10 cellular contexts compared by ENCODE assay signal in the genomic region with DNA sequence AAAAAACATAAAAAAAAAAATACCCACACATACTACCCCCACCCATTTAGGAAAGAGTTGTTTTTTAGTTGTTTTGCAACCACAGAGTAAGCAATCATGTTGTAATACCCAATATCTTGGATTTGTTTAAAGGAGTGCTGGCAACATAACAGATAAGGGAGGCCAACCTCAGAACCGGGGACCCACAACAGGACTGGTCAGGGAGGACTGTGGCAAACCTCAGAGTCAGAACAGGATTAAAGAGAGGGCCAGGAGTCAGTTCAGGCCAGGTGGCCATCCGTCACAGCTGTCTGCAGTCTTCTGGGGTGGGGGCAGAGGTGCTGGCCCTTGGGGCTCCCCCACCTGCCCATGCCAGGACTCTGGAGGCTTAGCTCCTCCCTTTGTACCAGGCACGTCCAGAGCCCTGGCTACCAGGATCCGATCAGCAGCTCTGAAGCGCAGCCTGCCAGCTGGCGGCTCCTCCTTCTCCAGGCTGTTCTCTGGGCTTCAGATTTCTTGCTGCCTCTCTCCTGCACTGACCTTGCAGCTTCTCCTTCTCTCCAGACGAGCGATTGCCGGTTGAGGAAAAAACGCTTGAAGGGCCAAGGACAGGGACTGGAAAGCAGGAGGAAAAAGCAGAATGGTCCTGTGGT. TPM values are rescaled to one million over a fixed set of nuclear protein-coding genes. Genes with fewer than 3 reads are reported as not detected.
DNase-seq lines count a peak whose midpoint lies in the region; ATAC-seq and TF ChIP-seq lines count a peak whose summit lies in the region.
"Had no signal": no experiment of that assay in that cellular context is flagged by ENCODE, and none has a peak within 500 bp of the region (broad histone marks: within the 10 kb centered on the region; RNA-seq: fewer than 3 reads in every experiment).

No MANE protein-coding gene starts in this region.

- no peak for TF ChIP-seq POLR2A in lower leg skin (IDR thresholded peaks at IDR 0.05)
- TF ChIP-seq POLR2A in erythroblast (IDR thresholded peaks at IDR 0.05; ENCODE audit: low read length): no peak

- H3K9me3 ChIP-seq in smooth muscle cell (replicated peaks; ENCODE audit: low read depth): no peaks in the 10 kb centered on the region

- H3K27ac ChIP-seq in smooth muscle cell (ENCODE audit: low read depth): no peak overlapping the region

- no peak overlapping the region for H3K4me3 Mint-ChIP-seq in dendritic cell treated with granulocyte-macrophage colony-stimulating factor and Interleukin-4, amounts not matched to agents 40 ng/mL and 50 ng/mL, for 4 days

- no peaks in the 10 kb centered on the region for H3K36me3 ChIP-seq in smooth muscle cell (ENCODE audit: low read depth)

- H3K4me1 Mint-ChIP-seq in dendritic cell treated with granulocyte-macrophage colony-stimulating factor and Interleukin-4, amounts not matched to agents 40 ng/mL and 50 ng/mL, for 4 days (ENCODE audit: low read depth): peaks cover 74% of the 10 kb centered on the region

- ATAC-seq in HG03571 (IDR thresholded peaks at IDR 0.05; ENCODE audit: unreplicated experiment) (no peak), GM21381 (IDR thresholded peaks at IDR 0.05; ENCODE audit: unreplicated experiment) (no peak)

- peaks cover 2% of the 10 kb centered on the region for H3K79me2 ChIP-seq in smooth muscle cell (ENCODE audit: low read depth)

- 20 to 44% methylated on average over 10 of the region's 10 CpGs for WGBS in lower leg skin, 2 donors
- 44% methylated on average over 10 of the region's 10 CpGs for WGBS in smooth muscle cell (ENCODE audit: low lambda C conversion rate)

- no peaks in the 10 kb centered on the region for H3K9me3 Mint-ChIP-seq in dendritic cell treated with granulocyte-macrophage colony-stimulating factor and Interleukin-4, amounts not matched to agents 40 ng/mL and 50 ng/mL, for 4 days

- H4K20me1 ChIP-seq in smooth muscle cell (ENCODE audit: low read depth): peaks cover 28% of the 10 kb centered on the region

- intact Hi-C loops in dendritic cell treated with granulocyte-macrophage colony-stimulating factor and Interleukin-4, amounts not matched to agents 40 ng/mL and 50 ng/mL, for 4 days (cut with micrococcal nuclease): no loop called here
- intact Hi-C loops in lower leg skin (cut with DNase I; ENCODE audit: low total_unique reads): loop anchor here (5.0 kb wide), 1 partner anchor 1465 kb away; no protein-coding TSS in a partner anchor

- no peak overlapping the region for H3K9ac ChIP-seq in smooth muscle cell (ENCODE audit: low read depth)

- peak overlapping the region; percentile 55 for H3K4me2 ChIP-seq in smooth muscle cell

- DNase-seq in HuH-7.5 (ENCODE audit: low spot score) (peak; percentile 73), lower leg skin (ENCODE audit: low spot score in 2 of 2) (peak; percentile 85 to 95), smooth muscle cell (lab: John Stamatoyannopoulos, UW; ENCODE audit: unreplicated experiment) (no peak), erythroblast (lab: John Stamatoyannopoulos, UW) (no peak), T-helper 2 cell (no peak)
- DNase-seq: activated T-cell treated with anti-CD3 and anti-CD28 coated beads, Interleukin-2, amount 50 U/mL, for 48 hours; HCEC 1CT had no signal

- H3K27me3 ChIP-seq in smooth muscle cell (ENCODE audit: low read depth): no peaks in the 10 kb centered on the region

- H3K36me3 Mint-ChIP-seq in dendritic cell treated with granulocyte-macrophage colony-stimulating factor and Interleukin-4, amounts not matched to agents 40 ng/mL and 50 ng/mL, for 4 days (ENCODE audit: low read depth): peaks cover 45% of the 10 kb centered on the region

- H3K4me1 ChIP-seq in smooth muscle cell (ENCODE audit: low read depth): peaks cover 5% of the 10 kb centered on the region

- no peak overlapping the region for H2AFZ ChIP-seq in smooth muscle cell (ENCODE audit: low read depth)

- TF ChIP-seq CTCF in lower leg skin (IDR thresholded peaks at IDR 0.05) (no peak), smooth muscle cell (IDR thresholded peaks at IDR 0.05; ENCODE audit: borderline replicate concordance, insufficient read depth, poor library complexity, severe bottlenecking) (no peak)

- H3K4me3 ChIP-seq in lower leg skin (ENCODE audit: low read depth, poor library complexity, severe bottlenecking) (no peak overlapping the region), smooth muscle cell (no peak overlapping the region)

- H3F3A ChIP-seq in smooth muscle cell (ENCODE audit: low read depth): peaks cover 8% of the 10 kb centered on the region

- peak overlapping the region; percentile 1 for H3K27ac Mint-ChIP-seq in dendritic cell treated with granulocyte-macrophage colony-stimulating factor and Interleukin-4, amounts not matched to agents 40 ng/mL and 50 ng/mL, for 4 days

- H3K27me3 Mint-ChIP-seq in dendritic cell treated with granulocyte-macrophage colony-stimulating factor and Interleukin-4, amounts not matched to agents 40 ng/mL and 50 ng/mL, for 4 days: no peaks in the 10 kb centered on the region

RNA-seq across cellular contexts. Expression of a gene that starts 7.9 kb away (rescaled TPM):
- total RNA-seq in lower leg skin (10 to 100 TPM; 65.5 to 98.7 (median 87.8) TPM), smooth muscle cell (15.1 and 17.3 TPM in 2 replicates)
- 13.6 and 15.3 TPM in 2 replicates for polyA plus RNA-seq in smooth muscle cell

RNA-seq across cellular contexts. Expression of a gene that starts 50.2 kb away (rescaled TPM):
- total RNA-seq in lower leg skin (10 to 100 TPM; 25.3 to 75.5 (median 45.3) TPM), smooth muscle cell (27.6 and 38.0 TPM in 2 replicates)
- 37.0 and 44.5 TPM in 2 replicates for polyA plus RNA-seq in smooth muscle cell

Comparison
In these comparisons a context has a peak if more than half of its experiments do, and no peak if none do; other contexts are left out.
1. DNase-seq: peak in HuH-7.5 (single experiment) and lower leg skin (2 of 2); none in smooth muscle cell (single experiment), erythroblast (0 of 2) and T-helper 2 cell (0 of 5).